Comparison of ENCODE assay signal across 19 cellular contexts in genomic region chr2:241112046-241112445, GRCh38. TPM values are rescaled to one million over a fixed set of nuclear protein-coding genes. Genes with fewer than 3 reads are reported as not detected.
DNase-seq lines count a peak whose midpoint lies in the region; ATAC-seq and TF ChIP-seq lines count a peak whose summit lies in the region.
"Had no signal": no experiment of that assay in that cellular context is flagged by ENCODE, and none has a peak within 500 bp of the region (broad histone marks: within the 10 kb centered on the region; RNA-seq: fewer than 3 reads in every experiment).

No MANE protein-coding gene starts in this region.

- H3K9me3 ChIP-seq in CD4-positive, CD25-positive, alpha-beta regulatory T cell (ENCODE audit: control insufficient read depth in 2 of 2, low read length in 2 of 2): no peaks in the 10 kb centered on the region
- no peaks in the 10 kb centered on the region for H3K9me3 ChIP-seq in mesenchymal stem cell (ENCODE audit: control insufficient read depth, low read length)
- H3K9me3 ChIP-seq: esophagus muscularis mucosa, lower lobe of right lung, testis had no signal

- peaks cover 25% of the 10 kb centered on the region for H3K36me3 ChIP-seq in CD4-positive, CD25-positive, alpha-beta regulatory T cell (ENCODE audit: control insufficient read depth, insufficient read depth, low read length)
- H3K36me3 ChIP-seq in GM06990 (ENCODE audit: control insufficient read depth, insufficient read depth, low read length) (peaks cover 14% of the 10 kb centered on the region), mesenchymal stem cell (ENCODE audit: control insufficient read depth in 1 of 2, insufficient read depth in 2 of 2, low read depth in 1 of 2, low read length in 2 of 2) (peaks cover 16 to 17% of the 10 kb centered on the region in 2 experiments)

- peaks cover 55% of the 10 kb centered on the region for H3K4me1 ChIP-seq in CD4-positive, CD25-positive, alpha-beta regulatory T cell (ENCODE audit: control insufficient read depth, insufficient read depth, low read length, poor library complexity, severe bottlenecking)
- no peaks in the 10 kb centered on the region for H3K4me1 ChIP-seq in mesenchymal stem cell (ENCODE audit: control insufficient read depth, insufficient read depth, low read depth, low read length)
- H3K4me1 ChIP-seq: esophagus muscularis mucosa, testis had no signal

- H3K4me2 ChIP-seq in mesenchymal stem cell (ENCODE audit: low read length, poor library complexity, severe bottlenecking): no peak overlapping the region

- no peak overlapping the region for H2BK12ac ChIP-seq in mesenchymal stem cell (ENCODE audit: low read length in 2 of 2)

- H3K4me3 Mint-ChIP-seq in CD4-positive, CD25-positive, alpha-beta regulatory T cell: peak overlapping the region; percentile 88 to 92 (median 90)
- peak overlapping the region; percentile 81 for H3K4me3 Mint-ChIP-seq in activated CD8-positive, alpha-beta T cell treated with anti-CD3 and anti-CD28 coated beads for 36 hours
- peak overlapping the region; percentile 52 for H3K4me3 Mint-ChIP-seq in memory B cell
- H3K4me3 Mint-ChIP-seq: natural killer cell had no signal

- CTCF ChIA-PET in activated CD8-positive, alpha-beta T cell treated with anti-CD3 and anti-CD28 coated beads for 36 hours (lab: Charles Lee): interaction anchor here (1.4 to 2.0 kb wide), 2 partner anchors 9 to 12 kb away, joined by 5 read pairs; partner anchors contain the start of gene MTERF4

- TF ChIP-seq CTCF in GM06990 (IDR thresholded peaks at IDR 0.05; ENCODE audit: insufficient read depth, low read length, poor library complexity, severe bottlenecking) (no peak), GM13977 (IDR thresholded peaks at IDR 0.05; ENCODE audit: extremely low read depth, insufficient read depth, missing control alignments) (no peak)
- no peak for TF ChIP-seq CTCF in activated CD8-positive, alpha-beta T cell treated with anti-CD3 and anti-CD28 coated beads for 36 hours (IDR thresholded peaks at IDR 0.05)

- no peak overlapping the region for H2AFZ ChIP-seq in mesenchymal stem cell (ENCODE audit: low read depth, low read length)

- no peaks in the 10 kb centered on the region for H3K27me3 Mint-ChIP-seq in CD4-positive, CD25-positive, alpha-beta regulatory T cell
- H3K27me3 Mint-ChIP-seq in activated CD8-positive, alpha-beta T cell treated with anti-CD3 and anti-CD28 coated beads for 36 hours: no peaks in the 10 kb centered on the region
- no peaks in the 10 kb centered on the region for H3K27me3 Mint-ChIP-seq in memory B cell

- no peak overlapping the region for H3K18ac ChIP-seq in mesenchymal stem cell (ENCODE audit: low read depth in 1 of 2, low read length in 2 of 2)

- whole genome bisulfite sequencing in mesenchymal stem cell: 97% methylated on average over 16 of the region's 17 CpGs

- H3K4me1 Mint-ChIP-seq in CD4-positive, CD25-positive, alpha-beta regulatory T cell: peaks cover 16 to 66% (median 35%) of the 10 kb centered on the region in 4 donors
- peaks cover 47% of the 10 kb centered on the region for H3K4me1 Mint-ChIP-seq in activated CD8-positive, alpha-beta T cell treated with anti-CD3 and anti-CD28 coated beads for 36 hours (ENCODE audit: low read depth)
- peaks cover 49% of the 10 kb centered on the region for H3K4me1 Mint-ChIP-seq in memory B cell

- H3K23ac ChIP-seq in mesenchymal stem cell (ENCODE audit: low read length in 2 of 2): no peak overlapping the region

- no peak overlapping the region for H2BK5ac ChIP-seq in mesenchymal stem cell (ENCODE audit: low read depth, low read length, poor library complexity, severe bottlenecking)

- no peaks in the 10 kb centered on the region for H3K27me3 ChIP-seq in CD4-positive, CD25-positive, alpha-beta regulatory T cell (ENCODE audit: control insufficient read depth, insufficient read depth, low read length)
- H3K27me3 ChIP-seq in GM06990 (replicated peaks; ENCODE audit: control insufficient read depth, insufficient read depth, low read length) (no peaks in the 10 kb centered on the region), mesenchymal stem cell (ENCODE audit: control insufficient read depth in 1 of 2, insufficient read depth in 1 of 2, low read length in 2 of 2) (no peaks in the 10 kb centered on the region)
- H3K27me3 ChIP-seq: esophagus muscularis mucosa, testis had no signal

- H3K14ac ChIP-seq in mesenchymal stem cell (ENCODE audit: low read length in 2 of 2): no peak overlapping the region

- peak overlapping the region in 2 of 3 donors; percentile 92 to 98 for H3K27ac Mint-ChIP-seq in CD4-positive, CD25-positive, alpha-beta regulatory T cell
- H3K27ac Mint-ChIP-seq in activated CD8-positive, alpha-beta T cell treated with anti-CD3 and anti-CD28 coated beads for 36 hours: peak overlapping the region; percentile 93
- H3K27ac Mint-ChIP-seq in memory B cell: peak overlapping the region; percentile 98
- H3K27ac Mint-ChIP-seq: natural killer cell had no signal

- H3K79me1 ChIP-seq in mesenchymal stem cell (replicated peaks; ENCODE audit: low read length, poor library complexity, severe bottlenecking): no peaks in the 10 kb centered on the region

- in situ Hi-C loops in GM13977 (cut with MboI; ENCODE audit: low pct_unique_long_range_greater_than_20kb, low sequenced_read_pairs, unreplicated experiment): no loop called here

- POLR2A ChIA-PET in activated CD8-positive, alpha-beta T cell treated with anti-CD3 and anti-CD28 coated beads for 36 hours (lab: Charles Lee): interaction anchor here (0.9 to 4.7 kb wide), 4 partner anchors 11 to 102 kb away, joined by 4 to 38 read pairs (median 16); partner anchors contain the start of genes MTERF4 and PASK

- H2BK15ac ChIP-seq in mesenchymal stem cell (ENCODE audit: low read depth, poor library complexity, severe bottlenecking): no peak overlapping the region

- peaks cover 0 to 6% (median 0%) of the 10 kb centered on the region in 7 donors for H3K9me3 Mint-ChIP-seq in CD4-positive, CD25-positive, alpha-beta regulatory T cell
- no peaks in the 10 kb centered on the region for H3K9me3 Mint-ChIP-seq in activated CD8-positive, alpha-beta T cell treated with anti-CD3 and anti-CD28 coated beads for 36 hours
- no peaks in the 10 kb centered on the region for H3K9me3 Mint-ChIP-seq in memory B cell

- intact Hi-C loops in activated CD8-positive, alpha-beta T cell treated with anti-CD3 and anti-CD28 coated beads for 36 hours (cut with micrococcal nuclease): no loop called here

- no peak overlapping the region for H3K4ac ChIP-seq in mesenchymal stem cell (ENCODE audit: low read depth in 1 of 2, low read length in 2 of 2)

- no peak overlapping the region for H2AK5ac ChIP-seq in mesenchymal stem cell (ENCODE audit: low read length, severe bottlenecking)

- no peak overlapping the region for H4K8ac ChIP-seq in mesenchymal stem cell (ENCODE audit: low read length)

- H2BK120ac ChIP-seq in mesenchymal stem cell (ENCODE audit: low read depth, low read length): no peak overlapping the region

- DNase-seq in CD4-positive, CD25-positive, alpha-beta regulatory T cell: no peak
- no peak for DNase-seq in GM06990 (ENCODE audit: extremely low read depth, insufficient read length)
- peak; percentile 28 for DNase-seq in activated CD8-positive, alpha-beta T cell treated with anti-CD3 and anti-CD28 coated beads for 36 hours
- DNase-seq in memory B cell (ENCODE audit: low spot score in 2 of 2): no peak
- DNase-seq in stimulated activated CD4-positive, alpha-beta T cell treated with anti-CD3 and anti-CD28 coated beads, Interleukin-1b, Interleukin-23, amount 100 ng/mL, for 48 hours: no peak
- no peak for DNase-seq in mesenchymal stem cell
- no peak for DNase-seq in islet precursor cell
- DNase-seq in GM13977 (ENCODE audit: low spot score): no peak
- DNase-seq: activated CD4-positive, CD25-positive, alpha-beta regulatory T cell; Calu3; caudate nucleus; lower lobe of right lung; natural killer cell; NCI-H1105 treated with DMSO at 0.1 percent for 48 hours; NCI-H2107; NCI-H524; SHP77 treated with DMSO at 0.1 percent for 48 hours; testis had no signal

- peaks cover 49% of the 10 kb centered on the region for H3K36me3 Mint-ChIP-seq in CD4-positive, CD25-positive, alpha-beta regulatory T cell
- H3K36me3 Mint-ChIP-seq in activated CD8-positive, alpha-beta T cell treated with anti-CD3 and anti-CD28 coated beads for 36 hours (ENCODE audit: low read depth): peaks cover 44% of the 10 kb centered on the region
- H3K36me3 Mint-ChIP-seq in memory B cell: peaks cover 32% of the 10 kb centered on the region
- H3K36me3 Mint-ChIP-seq: natural killer cell had no signal

- no peak for ATAC-seq in CD4-positive, CD25-positive, alpha-beta regulatory T cell (ENCODE audit: low read depth in 2 of 2)
- no peak for ATAC-seq in activated CD8-positive, alpha-beta T cell treated with anti-CD3 and anti-CD28 coated beads for 36 hours
- no peak for ATAC-seq in memory B cell (ENCODE audit: low read depth)
- ATAC-seq: lower lobe of right lung had no signal

- H3K9ac ChIP-seq in mesenchymal stem cell (ENCODE audit: low read length): no peak overlapping the region

- H4K91ac ChIP-seq in mesenchymal stem cell (ENCODE audit: low read length): no peak overlapping the region

- peak overlapping the region; percentile 81 for H3K27ac ChIP-seq in CD4-positive, CD25-positive, alpha-beta regulatory T cell (ENCODE audit: insufficient read depth, low read length, poor library complexity, severe bottlenecking)
- H3K27ac ChIP-seq in mesenchymal stem cell (ENCODE audit: low read length, poor library complexity, severe bottlenecking): no peak overlapping the region
- H3K27ac ChIP-seq: esophagus muscularis mucosa, lower lobe of right lung, testis had no signal

- peak overlapping the region; percentile 66 for H3K4me3 ChIP-seq in CD4-positive, CD25-positive, alpha-beta regulatory T cell (ENCODE audit: low read depth, low read length)
- H3K4me3 ChIP-seq in GM06990 (replicated peaks; ENCODE audit: low read depth, low read length) (peak overlapping the region; percentile 72), mesenchymal stem cell (ENCODE audit: insufficient read depth in 1 of 2, low read depth in 1 of 2, low read length in 2 of 2) (no peak overlapping the region)
- H3K4me3 ChIP-seq: esophagus muscularis mucosa, lower lobe of right lung, testis had no signal

RNA-seq across cellular contexts. Expression of gene MTERF4, which starts 10.0 kb away (rescaled TPM):
- total RNA-seq in CD4-positive, CD25-positive, alpha-beta regulatory T cell: 105 TPM
- polyA plus RNA-seq in CD4-positive, CD25-positive, alpha-beta regulatory T cell: 10 to 100 TPM; 50.0 to 75.7 (median 62.2) TPM
- 10 to 100 TPM; 33.2 to 36.6 TPM for total RNA-seq in activated CD8-positive, alpha-beta T cell treated with anti-CD3 and anti-CD28 coated beads for 36 hours
- 16.7 TPM for polyA plus RNA-seq in mesenchymal stem cell (2013, experiment 1 of 2)
- 15.7 TPM for polyA plus RNA-seq in mesenchymal stem cell (2013, experiment 2 of 2)

RNA-seq across cellular contexts. Expression of gene PASK, which starts 37.2 kb away (rescaled TPM):
- 160 TPM for total RNA-seq in CD4-positive, CD25-positive, alpha-beta regulatory T cell
- 10 to 100 TPM; 15.9 to 38.3 (median 21.7) TPM for polyA plus RNA-seq in CD4-positive, CD25-positive, alpha-beta regulatory T cell
- 10 to 100 TPM; 71.3 to 74.8 TPM for total RNA-seq in activated CD8-positive, alpha-beta T cell treated with anti-CD3 and anti-CD28 coated beads for 36 hours
- polyA plus RNA-seq in mesenchymal stem cell (2013, experiment 1 of 2): 1.9 TPM
- polyA plus RNA-seq in mesenchymal stem cell (2013, experiment 2 of 2): 1.7 TPM

RNA-seq across cellular contexts. Expression of gene PPP1R7, which starts 38.2 kb away (rescaled TPM):
- total RNA-seq in CD4-positive, CD25-positive, alpha-beta regulatory T cell: 68.0 TPM
- 100 to 1,000 TPM in 3 of 4 donors, 10 to 100 TPM in 1; 90.5 to 150 (median 108) TPM for polyA plus RNA-seq in CD4-positive, CD25-positive, alpha-beta regulatory T cell
- total RNA-seq in activated CD8-positive, alpha-beta T cell treated with anti-CD3 and anti-CD28 coated beads for 36 hours: 10 to 100 TPM; 82.9 to 88.7 TPM
- 88.4 TPM for polyA plus RNA-seq in mesenchymal stem cell (2013, experiment 1 of 2)
- polyA plus RNA-seq in mesenchymal stem cell (2013, experiment 2 of 2): 85.6 TPM

Comparison
In these comparisons a context has a peak if more than half of its experiments do, and no peak if none do; other contexts are left out.
1. H3K4me3 ChIP-seq: peak in CD4-positive, CD25-positive, alpha-beta regulatory T cell (single experiment) and GM06990 (single experiment); none in mesenchymal stem cell (0 of 2).
2. Peak in every context shown above with its lines, with median percentiles within 50 percentile points of each other: H3K27ac Mint-ChIP-seq and H3K4me3 Mint-ChIP-seq.